In the genomic region with DNA sequence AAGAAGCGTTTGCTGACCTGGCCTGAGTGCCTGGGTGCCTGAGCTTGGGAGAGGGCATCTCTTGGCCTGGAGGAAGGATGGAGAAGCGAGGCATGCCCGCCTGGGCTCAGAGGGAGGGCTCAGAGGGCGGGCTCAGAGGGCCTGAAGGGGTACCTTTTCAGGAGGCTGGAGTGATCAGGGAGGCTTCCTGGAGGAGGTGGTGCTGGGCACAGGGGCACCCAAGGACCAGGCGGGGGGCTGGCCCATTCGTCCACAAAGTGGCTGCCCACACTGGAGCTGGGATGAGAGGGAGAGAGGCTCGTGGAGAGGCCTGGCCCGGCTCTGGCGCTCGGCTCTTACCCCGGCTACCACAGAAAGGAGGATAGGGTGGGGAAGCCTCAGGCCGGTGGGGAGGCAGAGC, we compare ENCODE assay signal across 23 cellular contexts. TPM values are rescaled to one million over a fixed set of nuclear protein-coding genes. Genes with fewer than 3 reads are reported as not detected.
"Had no signal": no experiment of that assay in that cellular context is flagged by ENCODE, and none has a peak within 500 bp of the region (broad histone marks: within the 10 kb centered on the region; RNA-seq: fewer than 3 reads in every experiment).

No MANE protein-coding gene starts in this region.

- H3K4me1 ChIP-seq: SJSA1 had no signal

- DNase-seq: KBM-7, MM.1S, NCI-H1092 treated with DMSO at 0.1 percent for 48 hours, NCI-H1436, NCI-H187, NCI-H2029, NCI-H2081 treated with DMSO at 0.1 percent for 48 hours, NCI-H2171, NCI-H226, NCI-H446, NCI-H510A, NCI-H524 treated with DMSO at 0.1 percent for 48 hours, NCI-H69, NCI-H774, PC-3, SHP77 treated with DMSO at 0.1 percent for 48 hours, SW 1271, T-cell had no signal

- H3K27ac ChIP-seq: SJSA1, SK-N-MC had no signal

- H3K27me3 ChIP-seq: SJSA1 had no signal

- ATAC-seq: Panc1, PC-3, Right ventricle myocardium inferior, T-cell had no signal

- H3K4me3 ChIP-seq: SJSA1, SK-N-MC had no signal

- H3K9me3 ChIP-seq: SJSA1 had no signal

- H3K36me3 ChIP-seq: SJSA1 had no signal

RNA-seq across cellular contexts. Expression of a gene that starts 32.8 kb away (rescaled TPM):
- polyA plus RNA-seq: IgD-negative memory B cell had no signal
